1 cellular context compared by ENCODE assay signal in genomic region chr18:27577740-27578139, GRCh38.
TF ChIP-seq lines count a peak whose summit lies in the region.

No MANE protein-coding gene starts in this region.

TF ChIP-seq in H1, 55 proteins besides CTCF, POLR2A, EP300 and RAD21:
- no peak for TF ChIP-seq TCF12 (IDR thresholded peaks at IDR 0.05; ENCODE audit: low read depth, low read length)
- no peak for TF ChIP-seq HDAC6 (IDR thresholded peaks at IDR 0.05; ENCODE audit: low read depth, low read length)
- TF ChIP-seq HDAC2 (IDR thresholded peaks at IDR 0.05; ENCODE audit: borderline replicate concordance in 1 of 2, low read depth in 2 of 2, low read length in 2 of 2), result no peak
- TF ChIP-seq ATF3 (IDR thresholded peaks at IDR 0.05; ENCODE audit: insufficient read depth, low read depth, low read length), result no peak
- no peak for TF ChIP-seq JUN (IDR thresholded peaks at IDR 0.05; ENCODE audit: low read depth, low read length)
- TF ChIP-seq CEBPB (IDR thresholded peaks at IDR 0.05; ENCODE audit: low read depth, low read length), result no peak
- no peak for TF ChIP-seq KDM1A (IDR thresholded peaks at IDR 0.05; ENCODE audit: borderline replicate concordance, low read length)
- no peak for TF ChIP-seq SIRT6 (IDR thresholded peaks at IDR 0.05; ENCODE audit: low read length)
- TF ChIP-seq MAFK (IDR thresholded peaks at IDR 0.05; ENCODE audit: low read depth, low read length), result no peak
